16 cellular contexts compared by ENCODE assay signal in the genomic region with DNA sequence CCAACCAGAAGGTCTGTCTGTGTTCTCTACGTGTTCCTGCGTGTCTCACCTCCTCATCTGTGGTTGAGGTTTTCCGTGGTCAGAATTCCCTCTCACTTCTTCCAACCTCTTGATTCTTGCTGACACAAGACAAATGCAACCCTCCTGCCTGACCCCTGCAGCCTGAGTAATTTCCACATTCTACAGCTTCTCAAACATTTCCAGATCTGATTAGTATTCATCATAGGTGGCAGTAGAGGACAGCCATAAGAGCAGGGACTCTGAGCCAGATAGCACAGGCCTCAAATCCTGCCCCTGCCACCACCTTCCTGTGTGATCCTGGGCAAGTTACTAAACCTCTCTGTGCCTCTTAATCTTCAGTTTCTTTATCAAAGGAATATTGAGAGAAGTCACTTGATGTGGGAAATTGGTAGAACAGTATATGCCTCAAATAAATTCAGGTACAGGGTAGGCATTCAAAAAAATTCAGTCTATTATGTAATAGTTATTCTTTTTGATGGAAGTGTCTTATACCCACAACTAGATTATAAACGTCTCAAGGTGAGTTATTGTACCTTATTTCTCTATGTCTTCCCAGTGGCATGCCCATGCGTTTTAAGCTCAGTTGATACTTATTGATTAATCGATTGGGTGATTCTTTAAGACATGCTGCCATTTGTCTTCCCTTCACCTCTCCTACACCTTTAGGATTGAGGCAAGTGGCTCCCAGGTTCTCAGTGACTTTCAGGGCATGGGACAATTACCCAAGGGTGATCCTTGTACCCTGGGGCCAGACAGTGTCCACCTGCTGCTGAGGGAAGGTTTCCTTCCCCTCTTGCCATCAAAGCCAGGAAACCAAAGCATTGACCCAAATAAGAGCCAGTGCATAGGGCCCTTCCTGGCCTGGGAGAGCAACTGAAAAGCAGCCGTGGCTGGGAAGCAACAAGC. TPM values are rescaled to one million over a fixed set of nuclear protein-coding genes. Genes with fewer than 3 reads are reported as not detected.
DNase-seq lines count a peak whose midpoint lies in the region; ATAC-seq and TF ChIP-seq lines count a peak whose summit lies in the region.
"Had no signal": no experiment of that assay in that cellular context is flagged by ENCODE, and none has a peak within 500 bp of the region (broad histone marks: within the 10 kb centered on the region; RNA-seq: fewer than 3 reads in every experiment).

No MANE protein-coding gene starts in this region.

- intact Hi-C loops in activated CD4-positive, alpha-beta T cell treated with anti-CD3 and anti-CD28 coated beads for 36 hours (cut with DNase I, micrococcal nuclease): loop anchor here (1.0 to 2.0 kb wide), 3 partner anchors 19 to 70 kb away; partner anchors contain the start of gene POU2AF1 (in 1 of the 2)
- intact Hi-C loops in body of pancreas (cut with DNase I): no loop called here

- H3K27ac Mint-ChIP-seq in activated CD4-positive, alpha-beta T cell treated with anti-CD3 and anti-CD28 coated beads for 36 hours: no peak overlapping the region
- no peak overlapping the region for H3K27ac Mint-ChIP-seq in stimulated activated memory B cell treated with anti-CD40 and anti-IgM and Interleukin-4, amounts not matched to agents 10 μg/mL and 1 μg/mL and 100 μg/mL, for 72 hours

- no peak for TF ChIP-seq POLR2A in body of pancreas (IDR thresholded peaks at IDR 0.05)
- TF ChIP-seq POLR2A in suprapubic skin (IDR thresholded peaks at IDR 0.05): no peak

- peak; percentile 39 for DNase-seq in activated CD4-positive, alpha-beta T cell treated with anti-CD3 and anti-CD28 coated beads for 36 hours
- no peak for DNase-seq in activated CD4-positive, alpha-beta T cell treated with anti-CD3 and anti-CD28 coated beads, Interleukin-2, amount 50 U/mL, for 4 hours
- peak; percentile 11 for DNase-seq in M059J (ENCODE audit: low read depth)
- DNase-seq in body of pancreas: no peak
- no peak for DNase-seq in suprapubic skin (ENCODE audit: low spot score in 2 of 2)
- no peak for DNase-seq in NCI-H187 treated with DMSO at 0.1 percent for 48 hours (lab: John Stamatoyannopoulos, UW)
- DNase-seq: activated CD4-positive, alpha-beta T cell treated with anti-CD3 and anti-CD28 coated beads for 4 hours; activated effector memory CD4-positive, alpha-beta T cell treated with anti-CD3 and anti-CD28 coated beads, Interleukin-2, amount 50 U/mL, for 16 hours; hippocampal formation; NCI-H1048 had no signal

- no peaks in the 10 kb centered on the region for H3K27me3 Mint-ChIP-seq in activated CD4-positive, alpha-beta T cell treated with anti-CD3 and anti-CD28 coated beads for 36 hours
- no peaks in the 10 kb centered on the region for H3K27me3 Mint-ChIP-seq in stimulated activated memory B cell treated with anti-CD40 and anti-IgM and Interleukin-4, amounts not matched to agents 10 μg/mL and 1 μg/mL and 100 μg/mL, for 72 hours

- H3K27ac ChIP-seq in body of pancreas (peak overlapping the region; percentile 72 to 96 (median 85)), suprapubic skin (no peak overlapping the region)
- H3K27ac ChIP-seq: epithelial cell of prostate, SK-N-MC had no signal

- H3K36me3 ChIP-seq in body of pancreas (replicated peaks in 1 of 2; ENCODE audit: insufficient read depth in 1 of 2, low read depth in 2 of 2) (no peaks in the 10 kb centered on the region), suprapubic skin (no peaks in the 10 kb centered on the region)

- H3K4me3 Mint-ChIP-seq in activated CD4-positive, alpha-beta T cell treated with anti-CD3 and anti-CD28 coated beads for 36 hours: no peak overlapping the region
- H3K4me3 Mint-ChIP-seq in stimulated activated memory B cell treated with anti-CD40 and anti-IgM and Interleukin-4, amounts not matched to agents 10 μg/mL and 1 μg/mL and 100 μg/mL, for 72 hours: peak overlapping the region; percentile 25

- WGBS in body of pancreas, 2 donors: 65 to 69% methylated on average over 6 to 7 of the region's 7 CpGs
- WGBS in suprapubic skin: 87% methylated on average over 7 of the region's 7 CpGs

- no peaks in the 10 kb centered on the region for H3K9me3 Mint-ChIP-seq in activated CD4-positive, alpha-beta T cell treated with anti-CD3 and anti-CD28 coated beads for 36 hours (ENCODE audit: low read depth)
- H3K9me3 Mint-ChIP-seq in stimulated activated memory B cell treated with anti-CD40 and anti-IgM and Interleukin-4, amounts not matched to agents 10 μg/mL and 1 μg/mL and 100 μg/mL, for 72 hours: no peaks in the 10 kb centered on the region

- peak; percentile 83 for ATAC-seq in activated CD4-positive, alpha-beta T cell treated with anti-CD3 and anti-CD28 coated beads for 36 hours
- ATAC-seq in body of pancreas (no peak), HG03520 (IDR thresholded peaks at IDR 0.05; ENCODE audit: unreplicated experiment) (no peak)
- no peak for ATAC-seq in stimulated activated memory B cell treated with anti-CD40 and anti-IgM and Interleukin-4, amounts not matched to agents 10 μg/mL and 1 μg/mL and 100 μg/mL, for 72 hours

- H3K4me1 ChIP-seq in body of pancreas (peaks cover 68% of the 10 kb centered on the region), suprapubic skin (peaks cover 4% of the 10 kb centered on the region)

- TF ChIP-seq CTCF in body of pancreas (IDR thresholded peaks at IDR 0.05) (peak in 4 of 7 experiments; percentile 10 to 24 (median 13)), suprapubic skin (IDR thresholded peaks at IDR 0.05) (no peak)

- POLR2A ChIA-PET in activated CD4-positive, alpha-beta T cell treated with anti-CD3 and anti-CD28 coated beads for 36 hours (lab: Charles Lee): no interaction called here

- TF ChIP-seq EP300 in suprapubic skin (IDR thresholded peaks at IDR 0.05): no peak

- peaks cover 2% of the 10 kb centered on the region for H3K4me1 Mint-ChIP-seq in activated CD4-positive, alpha-beta T cell treated with anti-CD3 and anti-CD28 coated beads for 36 hours
- H3K4me1 Mint-ChIP-seq in stimulated activated memory B cell treated with anti-CD40 and anti-IgM and Interleukin-4, amounts not matched to agents 10 μg/mL and 1 μg/mL and 100 μg/mL, for 72 hours: peaks cover 59% of the 10 kb centered on the region

- H3K4me3 ChIP-seq in body of pancreas (no peak overlapping the region), suprapubic skin (no peak overlapping the region)
- H3K4me3 ChIP-seq: lung, SK-N-MC had no signal

- CTCF ChIA-PET in activated CD4-positive, alpha-beta T cell treated with anti-CD3 and anti-CD28 coated beads for 36 hours (lab: Charles Lee): interaction anchor here (1.1 to 3.9 kb wide), 2 partner anchors 63 to 70 kb away, joined by 7 to 17 read pairs; no protein-coding TSS in a partner anchor

- H3K27me3 ChIP-seq in body of pancreas (no peaks in the 10 kb centered on the region), suprapubic skin (no peaks in the 10 kb centered on the region)

- no peaks in the 10 kb centered on the region for H3K36me3 Mint-ChIP-seq in activated CD4-positive, alpha-beta T cell treated with anti-CD3 and anti-CD28 coated beads for 36 hours (ENCODE audit: low read depth)
- peaks cover 62% of the 10 kb centered on the region for H3K36me3 Mint-ChIP-seq in stimulated activated memory B cell treated with anti-CD40 and anti-IgM and Interleukin-4, amounts not matched to agents 10 μg/mL and 1 μg/mL and 100 μg/mL, for 72 hours

- H3K9me3 ChIP-seq in body of pancreas (no peaks in the 10 kb centered on the region), suprapubic skin (no peaks in the 10 kb centered on the region)

RNA-seq across cellular contexts. Expression of gene POU2AF1, which starts 19.6 kb away (rescaled TPM):
- total RNA-seq in activated CD4-positive, alpha-beta T cell treated with anti-CD3 and anti-CD28 coated beads for 36 hours: 10 to 100 TPM in 1 of 2 experiments, 1 to 10 TPM in 1; 9.6 to 10.0 TPM
- not detected in 2 replicates for total RNA-seq in M059J (2014; rRNA removed; shearing (Covaris generic))
- total RNA-seq in body of pancreas (1 to 10 TPM in 1 of 2 donors, not detected in 1; 8.9 TPM), suprapubic skin (not detected)
- total RNA-seq: osteocyte had no signal

Comparison
In these comparisons a context has a peak if more than half of its experiments do, and no peak if none do; other contexts are left out.
1. DNase-seq: peak in activated CD4-positive, alpha-beta T cell treated with anti-CD3 and anti-CD28 coated beads for 36 hours (single experiment) and M059J (single experiment); none in activated CD4-positive, alpha-beta T cell treated with anti-CD3 and anti-CD28 coated beads, Interleukin-2, amount 50 U/mL, for 4 hours (0 of 2), body of pancreas (0 of 4), suprapubic skin (0 of 2) and NCI-H187 treated with DMSO at 0.1 percent for 48 hours (single experiment).
2. CTCF ChIP-seq: peak in body of pancreas (4 of 7); none in suprapubic skin (0 of 2).